Comparison of ENCODE assay signal across 1 cellular context in genomic region chr2:240596080-240596460, GRCh38.
TF ChIP-seq lines count a peak whose summit lies in the region.

No MANE protein-coding gene starts in this region.

TF ChIP-seq in HepG2, 621 proteins besides CTCF, POLR2A, EP300 and RAD21 (continued from another document):
- TF ChIP-seq ARID4A (CRISPR knock-in tag; IDR thresholded peaks at IDR 0.05; ENCODE audit: borderline replicate concordance), result peak; percentile 27
- TF ChIP-seq ZNF451 (CRISPR knock-in tag; IDR thresholded peaks at IDR 0.05), result 0 out of 2 replicates have a peak, but pooled peaks have one; percentile 31
- no peak for TF ChIP-seq ZNF776 (CRISPR knock-in tag; IDR thresholded peaks at IDR 0.05)
